ENCODE assay signal across 14 cellular contexts in the genomic region with DNA sequence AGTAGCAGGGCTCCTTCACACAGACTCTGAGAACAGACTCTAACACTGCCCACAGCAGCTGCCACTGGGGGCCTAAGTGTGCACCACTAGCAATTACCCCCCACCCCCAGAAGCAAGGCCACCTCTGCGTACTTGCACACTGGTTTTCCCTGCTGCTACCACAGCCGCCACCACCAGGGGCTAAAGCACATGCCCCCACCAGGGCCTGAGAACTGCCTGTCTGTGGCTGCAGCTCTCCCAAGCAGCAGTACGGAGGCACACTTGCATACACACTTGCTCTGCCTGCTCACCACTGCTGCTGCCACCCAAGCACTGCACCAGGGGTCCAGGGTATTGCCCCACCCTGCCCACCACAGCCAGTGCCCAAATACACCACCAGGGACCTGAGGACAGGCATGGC. TPM values are rescaled to one million over a fixed set of nuclear protein-coding genes. Genes with fewer than 3 reads are reported as not detected.
DNase-seq lines count a peak whose midpoint lies in the region; ATAC-seq and TF ChIP-seq lines count a peak whose summit lies in the region.
"Had no signal": no experiment of that assay in that cellular context is flagged by ENCODE, and none has a peak within 500 bp of the region (broad histone marks: within the 10 kb centered on the region; RNA-seq: fewer than 3 reads in every experiment).

No MANE protein-coding gene starts in this region.

- no peak overlapping the region for H4K5ac ChIP-seq in IMR-90 (ENCODE audit: low read depth, low read length)

- H2BK120ac ChIP-seq in IMR-90 (ENCODE audit: low read depth, low read length) (no peak overlapping the region), neuronal stem cell (ENCODE audit: low read depth, low read length) (no peak overlapping the region)

- peak; percentile 74 for ATAC-seq in GM23338
- ATAC-seq in IMR-90 (ENCODE audit: low read depth) = no peak
- ATAC-seq in upper lobe of right lung = no peak
- no peak for ATAC-seq in GM19035 (IDR thresholded peaks at IDR 0.05; ENCODE audit: unreplicated experiment)
- no peak for ATAC-seq in HG02610 (IDR thresholded peaks at IDR 0.05; ENCODE audit: unreplicated experiment)

- H3K9me1 ChIP-seq in IMR-90 (ENCODE audit: insufficient read depth, low read length) = no peaks in the 10 kb centered on the region

- no peak overlapping the region for H3K4ac ChIP-seq in IMR-90 (ENCODE audit: low read depth, low read length)
- no peak overlapping the region for H3K4ac ChIP-seq in neuronal stem cell (ENCODE audit: low read length)

- H2BK15ac ChIP-seq in IMR-90 (ENCODE audit: low read depth, low read length) (no peak overlapping the region), neuronal stem cell (ENCODE audit: low read length) (no peak overlapping the region)

- H3K4me1 ChIP-seq in GM23338 (ENCODE audit: insufficient read depth) (peaks cover 14% of the 10 kb centered on the region), IMR-90 (ENCODE audit: control insufficient read depth, insufficient read depth, low read length) (no peaks in the 10 kb centered on the region), endodermal cell (ENCODE audit: control insufficient read depth, insufficient read depth, low read length) (no peaks in the 10 kb centered on the region), neuronal stem cell (ENCODE audit: control insufficient read depth in 2 of 2, insufficient read depth in 1 of 2, low read depth in 1 of 2, low read length in 2 of 2) (peaks cover 0 to 2% of the 10 kb centered on the region in 2 donors), upper lobe of right lung (no peaks in the 10 kb centered on the region)
- H3K4me1 ChIP-seq: BE2C had no signal

- no peaks in the 10 kb centered on the region for H3K9me3 ChIP-seq in IMR-90 (ENCODE audit: control insufficient read depth, insufficient read depth, low read length)
- no peaks in the 10 kb centered on the region for H3K9me3 ChIP-seq in endodermal cell (ENCODE audit: control insufficient read depth, low read length)
- peaks cover 0 to 3% of the 10 kb centered on the region in 2 donors for H3K9me3 ChIP-seq in neuronal stem cell (replicated peaks in 1 of 2; ENCODE audit: control insufficient read depth in 2 of 2, insufficient read depth in 1 of 2, low read depth in 1 of 2, low read length in 2 of 2)
- H3K9me3 ChIP-seq in upper lobe of right lung = no peaks in the 10 kb centered on the region
- H3K9me3 ChIP-seq: BE2C had no signal

- in situ Hi-C loops in IMR-90 (cut with MboI; ENCODE audit: low sequenced_read_pairs) = no loop called here

- no peaks in the 10 kb centered on the region for H3K79me2 ChIP-seq in GM23338 (replicated peaks; ENCODE audit: insufficient read depth)

- no peaks in the 10 kb centered on the region for H3F3A ChIP-seq in GM23338 (replicated peaks; ENCODE audit: low read depth)

- no peak for TF ChIP-seq RAD21 in IMR-90 (IDR thresholded peaks at IDR 0.05; ENCODE audit: low read length)

- H3K9me2 ChIP-seq in GM23338 (ENCODE audit: insufficient read depth) = no peaks in the 10 kb centered on the region

- TF ChIP-seq CTCF in GM23338 (conservative IDR thresholded peaks at IDR 0.05; ENCODE audit: low read depth in 2 of 2) (0 out of 4 replicates have a peak, but pooled peaks of 1 of the 2 experiments have one; percentile 17), IMR-90 (conservative IDR thresholded peaks at IDR 0.05; ENCODE audit: low read depth, low read length) (no peak), endodermal cell (conservative IDR thresholded peaks at IDR 0.05) (peak; percentile 39), upper lobe of right lung (IDR thresholded peaks at IDR 0.05) (no peak)

- H3K79me1 ChIP-seq in IMR-90 (ENCODE audit: low read depth in 1 of 2, low read length in 2 of 2) (no peaks in the 10 kb centered on the region), neuronal stem cell (ENCODE audit: low read depth, low read length) (no peaks in the 10 kb centered on the region)

- no peaks in the 10 kb centered on the region for H3K36me3 ChIP-seq in GM23338 (ENCODE audit: insufficient read depth)
- H3K36me3 ChIP-seq in IMR-90 (ENCODE audit: control insufficient read depth, insufficient read depth, low read length) = no peaks in the 10 kb centered on the region
- no peaks in the 10 kb centered on the region for H3K36me3 ChIP-seq in endodermal cell (ENCODE audit: control insufficient read depth, insufficient read depth, low read length)
- H3K36me3 ChIP-seq in neuronal stem cell (replicated peaks in 1 of 2; ENCODE audit: control insufficient read depth in 2 of 2, insufficient read depth in 2 of 2, low read length in 2 of 2) = no peaks in the 10 kb centered on the region
- H3K36me3 ChIP-seq in upper lobe of right lung = no peaks in the 10 kb centered on the region
- H3K36me3 ChIP-seq: BE2C had no signal

- H2BK20ac ChIP-seq in IMR-90 (ENCODE audit: low read depth, low read length) = no peak overlapping the region

- intact Hi-C loops in IMR-90 (cut with micrococcal nuclease) (no loop called here), upper lobe of right lung (cut with DNase I) (no loop called here)

- no peak for TF ChIP-seq POLR2A in IMR-90 (IDR thresholded peaks at IDR 0.05; ENCODE audit: low read depth, low read length)

- BruUV-seq in IMR-90 (replicated peaks; lab: Mats Ljungman, UMichigan) = no TSS peak

- H2AFZ ChIP-seq in GM23338 (no peak overlapping the region), IMR-90 (replicated peaks; ENCODE audit: low read length, poor library complexity) (no peak overlapping the region), neuronal stem cell (ENCODE audit: low read length) (no peak overlapping the region)

- H2BK5ac ChIP-seq in IMR-90 (ENCODE audit: low read depth, low read length, poor library complexity, severe bottlenecking) (no peak overlapping the region), neuronal stem cell (ENCODE audit: low read length) (no peak overlapping the region)

- H2BK12ac ChIP-seq in neuronal stem cell (ENCODE audit: low read length) = no peak overlapping the region

- DNase-seq in GM23338 (ENCODE audit: low spot score) (peak; percentile 9), IMR-90 (no peak), endodermal cell (peak; percentile 59), neuronal stem cell (ENCODE audit: low spot score) (no peak), upper lobe of right lung (no peak)
- DNase-seq: BE2C; CD4-positive, alpha-beta memory T cell; DND-41; GF-D8; KG1 had no signal

- CTCF ChIA-PET in IMR-90 (lab: Yijun Ruan, JAX) = interaction anchor here (0.6 kb wide), 1 partner anchor 15 kb away, joined by 5 read pairs; no protein-coding TSS in a partner anchor

- H3K4me1 Mint-ChIP-seq in GM23338 = peaks cover 12% of the 10 kb centered on the region
- H3K4me1 Mint-ChIP-seq in endodermal cell = peaks cover 5% of the 10 kb centered on the region
- H3K4me1 Mint-ChIP-seq: CD4-positive, alpha-beta memory T cell had no signal

- POLR2A ChIA-PET in IMR-90 (lab: Charles Lee; ENCODE audit: unreplicated experiment) = no interaction called here

- dilution Hi-C loops in IMR-90 (cut with HindIII; ENCODE audit: low sequenced_read_pairs, unreplicated experiment) = no loop called here

- H3K9me3 Mint-ChIP-seq in GM23338 = no peaks in the 10 kb centered on the region
- peaks cover 60% of the 10 kb centered on the region for H3K9me3 Mint-ChIP-seq in endodermal cell

- H3K27me3 ChIP-seq in GM23338 (ENCODE audit: insufficient read depth) (no peaks in the 10 kb centered on the region), IMR-90 (ENCODE audit: control insufficient read depth, insufficient read depth, low read length) (no peaks in the 10 kb centered on the region), endodermal cell (ENCODE audit: control insufficient read depth, insufficient read depth, low read length, poor library complexity, severe bottlenecking) (no peaks in the 10 kb centered on the region), neuronal stem cell (ENCODE audit: control insufficient read depth in 3 of 3, insufficient read depth in 3 of 3, low read depth in 1 of 3, low read length in 3 of 3) (no peaks in the 10 kb centered on the region), upper lobe of right lung (no peaks in the 10 kb centered on the region)
- H3K27me3 ChIP-seq: BE2C had no signal

- H2AK5ac ChIP-seq in IMR-90 (ENCODE audit: low read depth, low read length) (no peak overlapping the region), neuronal stem cell (ENCODE audit: low read depth, low read length) (no peak overlapping the region)

- H3K27ac Mint-ChIP-seq in GM23338 = no peak overlapping the region
- H3K27ac Mint-ChIP-seq in endodermal cell = no peak overlapping the region
- H3K27ac Mint-ChIP-seq: CD4-positive, alpha-beta memory T cell had no signal

- H3K4me3 ChIP-seq in GM23338 (no peak overlapping the region), IMR-90 (ENCODE audit: insufficient read depth, low read depth, low read length) (no peak overlapping the region), endodermal cell (ENCODE audit: low read length) (no peak overlapping the region), neuronal stem cell (ENCODE audit: low read length in 2 of 2) (no peak overlapping the region), upper lobe of right lung (no peak overlapping the region)

- 86% methylated on average over 1 of the region's 3 CpGs; no CpG with 5 or more reads in 1 of the 2 experiments for WGBS in IMR-90 (ENCODE audit: extremely low coverage in 2 of 2, insufficient read length in 1 of 2), 2 experiments
- 89% methylated on average over 3 of the region's 3 CpGs; no CpG with 5 or more reads in 1 of the 2 experiments for WGBS in endodermal cell (ENCODE audit: insufficient coverage in 1 of 2, insufficient read length in 1 of 2), 2 experiments
- no CpG with 5 or more reads among the region's 3 CpGs for WGBS in neuronal stem cell (ENCODE audit: extremely low coverage in 2 of 2, insufficient read length in 2 of 2, insufficient replicate concordance in 1 of 2), 2 donors

- H3K23ac ChIP-seq in IMR-90 (ENCODE audit: low read depth, low read length) = no peak overlapping the region
- no peak overlapping the region for H3K23ac ChIP-seq in neuronal stem cell (ENCODE audit: low read depth, low read length, poor library complexity)

- H3K14ac ChIP-seq in IMR-90 (replicated peaks; ENCODE audit: low read depth, low read length) = no peak overlapping the region
- no peak overlapping the region for H3K14ac ChIP-seq in neuronal stem cell (ENCODE audit: low read length)

- H4K8ac ChIP-seq in IMR-90 (ENCODE audit: low read depth in 2 of 2, low read length in 2 of 2) (no peak overlapping the region), neuronal stem cell (ENCODE audit: low read depth, low read length) (no peak overlapping the region)

- H3K4me3 Mint-ChIP-seq in GM23338 (no peak overlapping the region), endodermal cell (no peak overlapping the region)
- H3K4me3 Mint-ChIP-seq: CD4-positive, alpha-beta memory T cell had no signal

- H4K20me1 ChIP-seq in GM23338 (replicated peaks; ENCODE audit: insufficient read depth) (no peaks in the 10 kb centered on the region; the same call in 1 of the 2 replicates), IMR-90 (ENCODE audit: insufficient read depth, low read length) (no peaks in the 10 kb centered on the region)

- no peaks in the 10 kb centered on the region for H3K27me3 Mint-ChIP-seq in GM23338 (ENCODE audit: insufficient read depth, low read depth, poor library complexity)
- H3K27me3 Mint-ChIP-seq in endodermal cell (ENCODE audit: insufficient read depth) = no peaks in the 10 kb centered on the region
- H3K27me3 Mint-ChIP-seq: CD4-positive, alpha-beta memory T cell had no signal

- H3K36me3 Mint-ChIP-seq in GM23338 (ENCODE audit: low read depth) (peaks cover 2% of the 10 kb centered on the region; the same call in 1 of the 3 replicates), endodermal cell (ENCODE audit: low read depth) (peaks cover 3% of the 10 kb centered on the region)
- H3K36me3 Mint-ChIP-seq: CD4-positive, alpha-beta memory T cell had no signal

- H4K91ac ChIP-seq in IMR-90 (ENCODE audit: insufficient read depth, low read depth, low read length) = no peak overlapping the region
- no peak overlapping the region for H4K91ac ChIP-seq in neuronal stem cell (ENCODE audit: low read depth, low read length, poor library complexity)

- peak overlapping the region; percentile 72 for H2AK9ac ChIP-seq in IMR-90 (replicated peaks; ENCODE audit: low read depth, low read length, poor library complexity)

- H3K18ac ChIP-seq in IMR-90 (ENCODE audit: low read depth, low read length) = no peak overlapping the region
- H3K18ac ChIP-seq in neuronal stem cell (ENCODE audit: low read length) = no peak overlapping the region

- no peak overlapping the region for H3K4me2 ChIP-seq in GM23338
- H3K4me2 ChIP-seq in IMR-90 (ENCODE audit: low read depth, low read length) = no peak overlapping the region
- no peak overlapping the region for H3K4me2 ChIP-seq in neuronal stem cell (ENCODE audit: insufficient read depth, low read length, poor library complexity, severe bottlenecking)

- no peak overlapping the region for H3K56ac ChIP-seq in IMR-90 (ENCODE audit: extremely low read depth, insufficient read depth, low read length)

- H3K9ac ChIP-seq in IMR-90 (ENCODE audit: low read depth, low read length) (no peak overlapping the region), endodermal cell (ENCODE audit: extremely low read depth, low read length, poor library complexity, severe bottlenecking) (no peak overlapping the region), neuronal stem cell (ENCODE audit: low read depth, low read length, poor library complexity) (peak overlapping the region; percentile 30)

- H3K27ac ChIP-seq in GM23338 (ENCODE audit: low read depth) = no peak overlapping the region
- H3K27ac ChIP-seq in IMR-90 (ENCODE audit: insufficient read depth, low read length) = no peak overlapping the region
- H3K27ac ChIP-seq in endodermal cell (ENCODE audit: low read depth, low read length) = no peak overlapping the region
- no peak overlapping the region for H3K27ac ChIP-seq in neuronal stem cell (replicated peaks; ENCODE audit: low read length)
- H3K27ac ChIP-seq in upper lobe of right lung = no peak overlapping the region
- H3K27ac ChIP-seq: C4-2B, HL-60 had no signal

RNA-seq across cellular contexts. Expression of gene SCML2, which starts 59.6 kb away (rescaled TPM):
- 21.5 and 26.2 TPM in 2 replicates for total RNA-seq in GM23338 (2014; rRNA removed; shearing (Covaris generic))
- polyA plus RNA-seq in GM23338 (2016; fragmentation: Nextera tagmentation; extraction: Ambion mirVana) (18.1 and 20.3 TPM in 2 replicates), IMR-90 (2012; rRNA removed) (1.1 and 1.7 TPM in 2 replicates)
- total RNA-seq in IMR-90 (2012; rRNA removed) (1.3 and 1.7 TPM in 2 replicates), endodermal cell (10 to 100 TPM; 16.8 to 22.8 TPM), upper lobe of right lung (0.81 TPM)
- 0.29 and 0.60 TPM in 2 replicates for polyA plus RNA-seq in IMR-90 (2012; cell fraction: cytosol; rRNA removed)
- 0.84 and 3.2 TPM in 2 replicates for polyA plus RNA-seq in IMR-90 (2012; cell fraction: nucleus; rRNA removed; ENCODE audit: low replicate concordance)
- 23.2 TPM for polyA plus RNA-seq in endodermal cell (2013, experiment 1 of 2)
- 24.0 TPM for polyA plus RNA-seq in endodermal cell (2013, experiment 2 of 2)
- polyA plus RNA-seq in neuronal stem cell (2013, experiment 1 of 2) = 17.1 TPM
- polyA plus RNA-seq in neuronal stem cell (2013, experiment 2 of 2) = 18.2 TPM

Comparison
In these comparisons a context has a peak if more than half of its experiments do, and no peak if none do; other contexts are left out.
1. DNase-seq: peak in GM23338 (single experiment) and endodermal cell (single experiment); none in IMR-90 (single experiment), neuronal stem cell (single experiment) and upper lobe of right lung (single experiment).